In the genomic region with DNA sequence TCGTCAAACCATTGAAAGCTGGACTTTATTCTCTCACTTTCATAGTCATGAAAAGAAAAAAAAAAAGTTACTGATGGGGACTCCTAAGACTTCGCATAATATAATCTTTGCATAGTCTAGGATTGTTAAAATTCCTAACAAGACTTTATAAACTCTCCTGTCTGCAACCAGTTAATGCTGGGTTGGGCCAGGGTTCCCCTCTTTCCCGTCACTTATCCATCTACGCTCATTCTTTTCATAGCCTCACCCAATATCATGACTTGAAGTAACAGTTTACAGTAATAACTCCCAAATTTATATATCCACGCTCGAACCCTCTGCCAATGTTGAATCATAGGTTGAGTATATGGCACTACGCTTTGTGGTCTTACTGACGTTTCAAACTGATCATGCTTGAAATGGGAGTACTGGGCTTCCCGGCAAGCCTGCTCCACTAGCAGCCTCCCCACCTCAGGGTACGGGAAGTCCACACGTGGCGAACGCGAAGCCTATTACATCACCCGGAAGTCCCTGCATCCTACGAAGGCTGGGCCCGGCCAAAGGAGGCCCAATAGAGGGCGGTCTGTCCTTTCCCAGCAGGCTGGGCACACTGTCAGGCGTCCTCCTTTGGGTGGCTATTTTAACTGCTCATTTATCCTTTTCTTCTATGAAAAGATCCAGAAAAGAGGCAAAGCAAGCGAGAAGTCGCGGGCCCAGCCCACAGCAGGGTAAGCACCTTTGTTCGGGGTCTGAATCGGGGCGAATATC, we compare ENCODE assay signal across 8 cellular contexts. TPM values are rescaled to one million over a fixed set of nuclear protein-coding genes. Genes with fewer than 3 reads are reported as not detected.
DNase-seq lines count a peak whose midpoint lies in the region; ATAC-seq and TF ChIP-seq lines count a peak whose summit lies in the region.

No MANE protein-coding gene starts in this region.

- H2AFZ ChIP-seq in PC-3 (ENCODE audit: low read length) = peak overlapping the region; percentile 95

- H3K9me2 ChIP-seq in DOHH2 (replicated peaks; ENCODE audit: control insufficient read depth, low read length) (no peaks in the 10 kb centered on the region), PC-3 (replicated peaks; ENCODE audit: low read length) (no peaks in the 10 kb centered on the region)

- peaks cover 18% of the 10 kb centered on the region for H3K9me3 ChIP-seq in DOHH2 (ENCODE audit: control insufficient read depth, insufficient read depth, low read length)
- no peaks in the 10 kb centered on the region for H3K9me3 ChIP-seq in PC-3 (ENCODE audit: low read length)

- no peak; the same call in 1 of the 2 replicates for TF ChIP-seq EP300 in Ishikawa (IDR thresholded peaks at IDR 0.05; ENCODE audit: borderline replicate concordance)

- H3K9ac ChIP-seq in PC-3 (ENCODE audit: low read length) = peak overlapping the region; percentile 99

- no peak for TF ChIP-seq CTCF in DOHH2 (IDR thresholded peaks at IDR 0.05; ENCODE audit: low read depth, low read length, poor library complexity, severe bottlenecking)
- peak; percentile 58 for TF ChIP-seq CTCF in PC-3 (conservative IDR thresholded peaks at IDR 0.05; ENCODE audit: low read depth, low read length)
- TF ChIP-seq CTCF in fibroblast of pulmonary artery (IDR thresholded peaks at IDR 0.05; ENCODE audit: low read length, missing control alignments) = peak; percentile 24

- H3F3A ChIP-seq in DOHH2 (ENCODE audit: control insufficient read depth, insufficient read depth) = no peaks in the 10 kb centered on the region
- H3F3A ChIP-seq in PC-3 (ENCODE audit: low read length, unreplicated experiment) = peaks cover 8% of the 10 kb centered on the region

- H3K79me2 ChIP-seq in DOHH2 (ENCODE audit: control insufficient read depth, low read length) = peaks cover 40% of the 10 kb centered on the region
- H3K79me2 ChIP-seq in PC-3 (ENCODE audit: low read length) = peaks cover 43% of the 10 kb centered on the region

- H3K4me1 ChIP-seq in DOHH2 (ENCODE audit: control insufficient read depth, low read length) (peaks cover 22% of the 10 kb centered on the region), PC-3 (ENCODE audit: insufficient read depth, low read length) (peaks cover 50% of the 10 kb centered on the region)

- peaks cover 2% of the 10 kb centered on the region for H3K27me3 Mint-ChIP-seq in activated T-helper 1 cell treated with anti-CD3 and anti-CD28 coated beads, Interleukin-12 subunit alpha, Interleukin-12 subunit beta, Interleukin-2, Interleukin-4 antibody, amounts not matched to agents 30 ng/mL and 10 ng/mL and 1 ng/mL, durations not matched to agents 14 hours and 24 hours and 36 hours (ENCODE audit: insufficient read depth)
- H3K27me3 Mint-ChIP-seq in naive thymus-derived CD8-positive, alpha-beta T cell = no peaks in the 10 kb centered on the region
- H3K27me3 Mint-ChIP-seq in stimulated activated naive B cell treated with anti-CD40 and anti-IgM and Interleukin-4, amounts not matched to agents 10 μg/mL and 1 μg/mL and 100 μg/mL, for 72 hours = no peaks in the 10 kb centered on the region

- intact Hi-C loops in PC-3 (cut with micrococcal nuclease) = loop anchor here (1.0 kb wide), 3 partner anchors 39 to 72 kb away; a partner anchor contains a TSS
- intact Hi-C loops in activated T-helper 1 cell treated with anti-CD3 and anti-CD28 coated beads, Interleukin-12 subunit alpha, Interleukin-12 subunit beta, Interleukin-2, Interleukin-4 antibody, amounts not matched to agents 30 ng/mL and 10 ng/mL and 1 ng/mL, durations not matched to agents 14 hours and 24 hours and 36 hours (cut with micrococcal nuclease) = loop anchor here (1.0 to 10.0 kb wide), 10 partner anchors 39 to 1025 kb away; a partner anchor contains a TSS

- H3K4me3 Mint-ChIP-seq in activated T-helper 1 cell treated with anti-CD3 and anti-CD28 coated beads, Interleukin-12 subunit alpha, Interleukin-12 subunit beta, Interleukin-2, Interleukin-4 antibody, amounts not matched to agents 30 ng/mL and 10 ng/mL and 1 ng/mL, durations not matched to agents 14 hours and 24 hours and 36 hours = no peak overlapping the region
- H3K4me3 Mint-ChIP-seq in naive thymus-derived CD8-positive, alpha-beta T cell = peak overlapping the region in 1 of 10 donors; percentile 39
- H3K4me3 Mint-ChIP-seq in stimulated activated naive B cell treated with anti-CD40 and anti-IgM and Interleukin-4, amounts not matched to agents 10 μg/mL and 1 μg/mL and 100 μg/mL, for 72 hours = no peak overlapping the region

- POLR2A ChIA-PET in PC-3 (lab: Charles Lee; ENCODE audit: unreplicated experiment) = interaction anchor here (0.7 kb wide), 1 partner anchor 13 kb away, joined by 4 read pairs; no protein-coding TSS in a partner anchor
- POLR2A ChIA-PET in naive thymus-derived CD8-positive, alpha-beta T cell (lab: Charles Lee) = interaction anchor here (1.1 to 1.8 kb wide), 2 partner anchors 39 to 71 kb away, joined by 5 to 11 read pairs; a partner anchor contains a TSS

- BruUV-seq in PC-3 (replicated peaks; lab: Mats Ljungman, UMichigan) = TSS peak; percentile 70

- TF ChIP-seq RAD21 in Ishikawa (IDR thresholded peaks at IDR 0.05; ENCODE audit: low read depth) = no peak

- H3K4me2 ChIP-seq in DOHH2 (ENCODE audit: low read length) (peak overlapping the region; percentile 94), PC-3 (ENCODE audit: low read length) (peak overlapping the region; percentile 100)

- CTCF ChIA-PET in PC-3 (lab: Charles Lee) = no interaction called here

- H3K27ac Mint-ChIP-seq in activated T-helper 1 cell treated with anti-CD3 and anti-CD28 coated beads, Interleukin-12 subunit alpha, Interleukin-12 subunit beta, Interleukin-2, Interleukin-4 antibody, amounts not matched to agents 30 ng/mL and 10 ng/mL and 1 ng/mL, durations not matched to agents 14 hours and 24 hours and 36 hours = no peak overlapping the region
- peak overlapping the region in 1 of 10 donors; percentile 69 for H3K27ac Mint-ChIP-seq in naive thymus-derived CD8-positive, alpha-beta T cell
- no peak overlapping the region for H3K27ac Mint-ChIP-seq in stimulated activated naive B cell treated with anti-CD40 and anti-IgM and Interleukin-4, amounts not matched to agents 10 μg/mL and 1 μg/mL and 100 μg/mL, for 72 hours

- peaks cover 23% of the 10 kb centered on the region for H3K4me1 Mint-ChIP-seq in activated T-helper 1 cell treated with anti-CD3 and anti-CD28 coated beads, Interleukin-12 subunit alpha, Interleukin-12 subunit beta, Interleukin-2, Interleukin-4 antibody, amounts not matched to agents 30 ng/mL and 10 ng/mL and 1 ng/mL, durations not matched to agents 14 hours and 24 hours and 36 hours (ENCODE audit: low read depth)
- H3K4me1 Mint-ChIP-seq in naive thymus-derived CD8-positive, alpha-beta T cell = peaks cover 16 to 34% (median 28%) of the 10 kb centered on the region in 4 donors
- peaks cover 22 to 36% of the 10 kb centered on the region in 2 donors for H3K4me1 Mint-ChIP-seq in stimulated activated naive B cell treated with anti-CD40 and anti-IgM and Interleukin-4, amounts not matched to agents 10 μg/mL and 1 μg/mL and 100 μg/mL, for 72 hours

- H3K36me3 Mint-ChIP-seq in activated T-helper 1 cell treated with anti-CD3 and anti-CD28 coated beads, Interleukin-12 subunit alpha, Interleukin-12 subunit beta, Interleukin-2, Interleukin-4 antibody, amounts not matched to agents 30 ng/mL and 10 ng/mL and 1 ng/mL, durations not matched to agents 14 hours and 24 hours and 36 hours (ENCODE audit: low read depth) = peaks cover 27% of the 10 kb centered on the region
- peaks cover 0 to 37% (median 36%) of the 10 kb centered on the region in 3 donors for H3K36me3 Mint-ChIP-seq in naive thymus-derived CD8-positive, alpha-beta T cell
- peaks cover 24 to 37% of the 10 kb centered on the region in 2 donors for H3K36me3 Mint-ChIP-seq in stimulated activated naive B cell treated with anti-CD40 and anti-IgM and Interleukin-4, amounts not matched to agents 10 μg/mL and 1 μg/mL and 100 μg/mL, for 72 hours

- peak; percentile 67 for ATAC-seq in GM21619 (IDR thresholded peaks at IDR 0.05; ENCODE audit: unreplicated experiment)
- ATAC-seq in PC-3 = peak; percentile 84
- peak; percentile 73 to 74 for ATAC-seq in naive thymus-derived CD8-positive, alpha-beta T cell
- peak; percentile 76 to 77 for ATAC-seq in stimulated activated naive B cell treated with anti-CD40 and anti-IgM and Interleukin-4, amounts not matched to agents 10 μg/mL and 1 μg/mL and 100 μg/mL, for 72 hours (replicated peaks)

- DNase-seq in PC-3 (peak; percentile 93), fibroblast of pulmonary artery (ENCODE audit: low read depth) (peak; percentile 98)
- DNase-seq in activated T-helper 1 cell treated with anti-CD3 and anti-CD28 coated beads, Interleukin-12 subunit alpha, Interleukin-12 subunit beta, Interleukin-2, Interleukin-4 antibody, amounts not matched to agents 30 ng/mL and 10 ng/mL and 1 ng/mL, durations not matched to agents 14 hours and 24 hours and 36 hours (ENCODE audit: low spot score) = peak; percentile 75
- peak in 8 of 10 donors; percentile 53 to 91 (median 74) for DNase-seq in naive thymus-derived CD8-positive, alpha-beta T cell
- peak; percentile 80 for DNase-seq in stimulated activated naive B cell treated with anti-CD40 and anti-IgM and Interleukin-4, amounts not matched to agents 10 μg/mL and 1 μg/mL and 100 μg/mL, for 72 hours

- peak overlapping the region; percentile 83 for H3K4me3 ChIP-seq in DOHH2 (ENCODE audit: low read length)
- H3K4me3 ChIP-seq in PC-3 (ENCODE audit: low read length) = peak overlapping the region; percentile 100
- peak overlapping the region; percentile 97 for H3K4me3 ChIP-seq in fibroblast of pulmonary artery (replicated peaks; ENCODE audit: low read depth, low read length)

- peaks cover 6% of the 10 kb centered on the region for H3K9me3 Mint-ChIP-seq in activated T-helper 1 cell treated with anti-CD3 and anti-CD28 coated beads, Interleukin-12 subunit alpha, Interleukin-12 subunit beta, Interleukin-2, Interleukin-4 antibody, amounts not matched to agents 30 ng/mL and 10 ng/mL and 1 ng/mL, durations not matched to agents 14 hours and 24 hours and 36 hours
- peaks cover 0 to 5% (median 0%) of the 10 kb centered on the region in 9 donors for H3K9me3 Mint-ChIP-seq in naive thymus-derived CD8-positive, alpha-beta T cell
- no peaks in the 10 kb centered on the region for H3K9me3 Mint-ChIP-seq in stimulated activated naive B cell treated with anti-CD40 and anti-IgM and Interleukin-4, amounts not matched to agents 10 μg/mL and 1 μg/mL and 100 μg/mL, for 72 hours

- H3K27me3 ChIP-seq in DOHH2 (ENCODE audit: control insufficient read depth, low read length) (no peaks in the 10 kb centered on the region), PC-3 (ENCODE audit: low read length) (no peaks in the 10 kb centered on the region)

- peak overlapping the region; percentile 82 for H3K27ac ChIP-seq in DOHH2 (ENCODE audit: low read depth, low read length)
- H3K27ac ChIP-seq in PC-3 (ENCODE audit: low read length) = peak overlapping the region; percentile 90

- H3K36me3 ChIP-seq in DOHH2 (ENCODE audit: control insufficient read depth, low read length) (peaks cover 47% of the 10 kb centered on the region), PC-3 (ENCODE audit: low read depth, low read length) (peaks cover 13% of the 10 kb centered on the region)

- H4K20me1 ChIP-seq in DOHH2 (ENCODE audit: control insufficient read depth, insufficient read depth, low read depth, low read length) (no peaks in the 10 kb centered on the region), PC-3 (ENCODE audit: low read length) (peaks cover 29% of the 10 kb centered on the region)

RNA-seq across cellular contexts. Expression of a gene that starts 0.7 kb away (rescaled TPM):
- 39.5 and 60.6 TPM in 2 replicates for total RNA-seq in PC-3 (2014; rRNA removed)
- 41.4 and 47.7 TPM in 2 replicates for total RNA-seq in activated T-helper 1 cell treated with anti-CD3 and anti-CD28 coated beads, Interleukin-12 subunit alpha, Interleukin-12 subunit beta, Interleukin-2, Interleukin-4 antibody, amounts not matched to agents 30 ng/mL and 10 ng/mL and 1 ng/mL, durations not matched to agents 14 hours and 24 hours and 36 hours
- total RNA-seq in naive thymus-derived CD8-positive, alpha-beta T cell = 10 to 100 TPM; 74.4 to 85.3 TPM
- 1 to 10 TPM; 5.4 to 9.4 (median 6.0) TPM for polyA plus RNA-seq in naive thymus-derived CD8-positive, alpha-beta T cell

RNA-seq across cellular contexts. Expression of a gene that starts 39.2 kb away (rescaled TPM):
- 12.9 and 13.1 TPM in 2 replicates for total RNA-seq in PC-3 (2014; rRNA removed)
- 6.9 and 8.4 TPM in 2 replicates for total RNA-seq in activated T-helper 1 cell treated with anti-CD3 and anti-CD28 coated beads, Interleukin-12 subunit alpha, Interleukin-12 subunit beta, Interleukin-2, Interleukin-4 antibody, amounts not matched to agents 30 ng/mL and 10 ng/mL and 1 ng/mL, durations not matched to agents 14 hours and 24 hours and 36 hours
- 10 to 100 TPM; 22.3 to 24.3 TPM for total RNA-seq in naive thymus-derived CD8-positive, alpha-beta T cell
- 1 to 10 TPM; 3.2 to 3.8 (median 3.6) TPM for polyA plus RNA-seq in naive thymus-derived CD8-positive, alpha-beta T cell

RNA-seq across cellular contexts. Expression of a gene that starts 40.7 kb away (rescaled TPM):
- total RNA-seq in PC-3 (2014; rRNA removed) = 5.2 and 7.6 TPM in 2 replicates
- 5.1 and 5.4 TPM in 2 replicates for total RNA-seq in activated T-helper 1 cell treated with anti-CD3 and anti-CD28 coated beads, Interleukin-12 subunit alpha, Interleukin-12 subunit beta, Interleukin-2, Interleukin-4 antibody, amounts not matched to agents 30 ng/mL and 10 ng/mL and 1 ng/mL, durations not matched to agents 14 hours and 24 hours and 36 hours
- total RNA-seq in naive thymus-derived CD8-positive, alpha-beta T cell = 10 to 100 TPM; 13.1 to 13.7 TPM
- polyA plus RNA-seq in naive thymus-derived CD8-positive, alpha-beta T cell = 1 to 10 TPM in 2 of 3 donors, under 1 TPM in 1; 0.98 to 6.4 (median 2.7) TPM

RNA-seq across cellular contexts. Expression of a gene that starts 48.8 kb away (rescaled TPM):
- total RNA-seq in PC-3 (2014; rRNA removed) = 2.0 and 3.2 TPM in 2 replicates
- total RNA-seq in activated T-helper 1 cell treated with anti-CD3 and anti-CD28 coated beads, Interleukin-12 subunit alpha, Interleukin-12 subunit beta, Interleukin-2, Interleukin-4 antibody, amounts not matched to agents 30 ng/mL and 10 ng/mL and 1 ng/mL, durations not matched to agents 14 hours and 24 hours and 36 hours = 0.54 and 0.73 TPM in 2 replicates
- total RNA-seq in naive thymus-derived CD8-positive, alpha-beta T cell = 1 to 10 TPM; 1.0 to 2.0 TPM
- not detected for polyA plus RNA-seq in naive thymus-derived CD8-positive, alpha-beta T cell

Comparison
In these comparisons a context has a peak if more than half of its experiments do, and no peak if none do; other contexts are left out.
1. Peak in every context shown above with its lines: DNase-seq, ATAC-seq, H3K4me3 ChIP-seq and H3K27ac ChIP-seq.